Comparison of ENCODE assay signal across 2 cellular contexts in genomic region chr2:154329510-154329909, GRCh38.
TF ChIP-seq lines count a peak whose summit lies in the region.

No MANE protein-coding gene starts in this region.

TF ChIP-seq in GM23338, 12 proteins besides CTCF, POLR2A, EP300 and RAD21 (continued from another document):
- no peak for TF ChIP-seq ZNF462 (CRISPR knock-in tag; IDR thresholded peaks at IDR 0.05)
- no peak for TF ChIP-seq REST (IDR thresholded peaks at IDR 0.05; ENCODE audit: unreplicated experiment)
- no peak for TF ChIP-seq ZNF114 (CRISPR knock-in tag; IDR thresholded peaks at IDR 0.05)
- TF ChIP-seq NANOG (IDR thresholded peaks at IDR 0.05; ENCODE audit: borderline replicate concordance) = no peak
- TF ChIP-seq JUNB (IDR thresholded peaks at IDR 0.05; ENCODE audit: unreplicated experiment) = no peak
- no peak for TF ChIP-seq ZNF331 (CRISPR knock-in tag; IDR thresholded peaks at IDR 0.05; ENCODE audit: low read depth)
- no peak for TF ChIP-seq EZH2 (IDR thresholded peaks at IDR 0.05; ENCODE audit: low read depth, unreplicated experiment)
- no peak for TF ChIP-seq ETS1 (IDR thresholded peaks at IDR 0.05)

TF ChIP-seq in WTC11, 78 proteins besides CTCF, POLR2A, EP300 and RAD21 (continued from another document):
- no peak for TF ChIP-seq ESRRA (CRISPR knock-in tag; IDR thresholded peaks at IDR 0.05; ENCODE audit: borderline replicate concordance)
- no peak for TF ChIP-seq ZNF396 (CRISPR knock-in tag; IDR thresholded peaks at IDR 0.05; ENCODE audit: borderline replicate concordance)
- TF ChIP-seq ARID4B (CRISPR knock-in tag; IDR thresholded peaks at IDR 0.05; ENCODE audit: borderline replicate concordance) = no peak
- TF ChIP-seq AFF4 (CRISPR knock-in tag; IDR thresholded peaks at IDR 0.05; ENCODE audit: borderline replicate concordance) = no peak
- TF ChIP-seq KAT7 (CRISPR knock-in tag; IDR thresholded peaks at IDR 0.05; ENCODE audit: borderline replicate concordance) = no peak
- TF ChIP-seq CREB1 (CRISPR knock-in tag; IDR thresholded peaks at IDR 0.05) = no peak
- TF ChIP-seq E2F5 (CRISPR knock-in tag; IDR thresholded peaks at IDR 0.05) = no peak
